Comparison of ENCODE assay signal across 8 cellular contexts in the genomic region with DNA sequence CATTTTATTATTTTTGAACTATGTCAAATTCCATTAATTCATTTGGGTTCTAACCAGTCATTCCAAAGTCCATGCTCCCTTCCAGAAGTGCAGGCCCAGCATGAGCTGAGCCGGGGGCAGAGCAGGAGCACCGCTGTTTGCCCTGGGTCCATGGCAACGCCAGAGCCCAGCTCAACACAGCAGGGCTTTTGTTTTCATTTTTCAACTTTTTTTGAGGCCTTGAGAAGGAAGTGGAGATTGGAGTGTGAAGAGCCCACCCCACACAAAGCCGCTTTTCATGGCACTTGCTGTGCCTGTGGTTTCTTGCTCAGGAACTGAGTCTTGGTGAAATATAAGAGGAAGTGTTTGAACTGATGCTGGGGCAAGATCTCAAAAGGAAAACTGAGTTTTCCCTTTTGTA. TPM values are rescaled to one million over a fixed set of nuclear protein-coding genes. Genes with fewer than 3 reads are reported as not detected.
DNase-seq lines count a peak whose midpoint lies in the region; ATAC-seq and TF ChIP-seq lines count a peak whose summit lies in the region.

No MANE protein-coding gene starts in this region.

- H4K8ac ChIP-seq in mesenchymal stem cell (ENCODE audit: low read length): no peak overlapping the region

- H3K14ac ChIP-seq in mesenchymal stem cell (ENCODE audit: low read length in 2 of 2): no peak overlapping the region

- H2BK5ac ChIP-seq in mesenchymal stem cell (ENCODE audit: low read depth, low read length, poor library complexity, severe bottlenecking): no peak overlapping the region

- H3K79me1 ChIP-seq in mesenchymal stem cell (replicated peaks; ENCODE audit: low read length, poor library complexity, severe bottlenecking): no peaks in the 10 kb centered on the region

- intact Hi-C loops in upper lobe of right lung (cut with DNase I): no loop called here

- H3K27me3 ChIP-seq in mesenchymal stem cell (ENCODE audit: control insufficient read depth in 1 of 2, insufficient read depth in 1 of 2, low read length in 2 of 2) (peaks cover 0 to 3% of the 10 kb centered on the region in 2 experiments), upper lobe of right lung (no peaks in the 10 kb centered on the region)

- no peak overlapping the region for H2AK5ac ChIP-seq in mesenchymal stem cell (ENCODE audit: low read length, severe bottlenecking)

- H2BK15ac ChIP-seq in mesenchymal stem cell (ENCODE audit: low read depth, poor library complexity, severe bottlenecking): no peak overlapping the region

- no peak overlapping the region for H3K23ac ChIP-seq in mesenchymal stem cell (ENCODE audit: low read length in 2 of 2)

- H3K4me1 ChIP-seq in mesenchymal stem cell (ENCODE audit: control insufficient read depth, insufficient read depth, low read depth, low read length) (peaks cover 8% of the 10 kb centered on the region), upper lobe of right lung (no peaks in the 10 kb centered on the region)

- H3K4me3 ChIP-seq in mesenchymal stem cell (ENCODE audit: insufficient read depth in 1 of 2, low read depth in 1 of 2, low read length in 2 of 2) (no peak overlapping the region), upper lobe of right lung (no peak overlapping the region)

- no peak overlapping the region for H2BK12ac ChIP-seq in mesenchymal stem cell (ENCODE audit: low read length in 2 of 2)

- no peak overlapping the region for H2BK120ac ChIP-seq in mesenchymal stem cell (ENCODE audit: low read depth, low read length)

- no peak overlapping the region for H4K91ac ChIP-seq in mesenchymal stem cell (ENCODE audit: low read length)

- no peak overlapping the region for H3K4ac ChIP-seq in mesenchymal stem cell (ENCODE audit: low read depth in 1 of 2, low read length in 2 of 2)

- ATAC-seq in upper lobe of right lung (peak; percentile 89), GM19351 (IDR thresholded peaks at IDR 0.05; ENCODE audit: unreplicated experiment) (no peak), HG03354 (IDR thresholded peaks at IDR 0.05; ENCODE audit: poor library complexity, severe bottlenecking, unreplicated experiment) (no peak)

- no peak for TF ChIP-seq CTCF in upper lobe of right lung (IDR thresholded peaks at IDR 0.05)

- H3K9me3 ChIP-seq in mesenchymal stem cell (ENCODE audit: control insufficient read depth, low read length): peaks cover 33% of the 10 kb centered on the region
- no peaks in the 10 kb centered on the region for H3K9me3 ChIP-seq in upper lobe of right lung

- H3K9ac ChIP-seq in mesenchymal stem cell (ENCODE audit: low read length): no peak overlapping the region

- no peak overlapping the region for H3K4me2 ChIP-seq in mesenchymal stem cell (ENCODE audit: low read length, poor library complexity, severe bottlenecking)

- no peaks in the 10 kb centered on the region for H3K36me3 ChIP-seq in mesenchymal stem cell (ENCODE audit: control insufficient read depth in 1 of 2, insufficient read depth in 2 of 2, low read depth in 1 of 2, low read length in 2 of 2)
- H3K36me3 ChIP-seq in upper lobe of right lung: no peaks in the 10 kb centered on the region

- H2AFZ ChIP-seq in mesenchymal stem cell (ENCODE audit: low read depth, low read length): no peak overlapping the region

- peak; percentile 17 for DNase-seq in stimulated activated CD4-positive, alpha-beta T cell treated with anti-CD3 and anti-CD28 coated beads, Interleukin-4, amount 100 ng/mL, for 24 hours
- no peak for DNase-seq in stimulated activated CD4-positive, alpha-beta T cell treated with anti-CD3 and anti-CD28 coated beads, Interleukin-1b, Interleukin-23, amount 100 ng/mL, for 48 hours
- DNase-seq in astrocyte of the hippocampus (ENCODE audit: low read depth, low spot score) (peak; percentile 78), mesenchymal stem cell (no peak), upper lobe of right lung (peak; percentile 65), NCI-H748 (lab: John Stamatoyannopoulos, UW; ENCODE audit: unreplicated experiment) (no peak)

- peak overlapping the region; percentile 60 for H3K27ac ChIP-seq in mesenchymal stem cell (ENCODE audit: low read length, poor library complexity, severe bottlenecking)
- peak overlapping the region; percentile 64 for H3K27ac ChIP-seq in upper lobe of right lung

- 86% methylated on average over 4 of the region's 4 CpGs for WGBS in mesenchymal stem cell

- no peak overlapping the region for H3K18ac ChIP-seq in mesenchymal stem cell (ENCODE audit: low read depth in 1 of 2, low read length in 2 of 2)

RNA-seq across cellular contexts. Expression of a gene that starts 13.2 kb away (rescaled TPM):
- polyA plus RNA-seq in mesenchymal stem cell (2013, experiment 1 of 2): 52.5 TPM
- polyA plus RNA-seq in mesenchymal stem cell (2013, experiment 2 of 2): 50.4 TPM
- 114 TPM for total RNA-seq in upper lobe of right lung

RNA-seq across cellular contexts. Expression of a gene that starts 17.3 kb away (rescaled TPM):
- polyA plus RNA-seq in mesenchymal stem cell (2013, experiment 1 of 2): not detected
- not detected for polyA plus RNA-seq in mesenchymal stem cell (2013, experiment 2 of 2)
- 4.5 TPM for total RNA-seq in upper lobe of right lung

Comparison
In these comparisons a context has a peak if more than half of its experiments do, and no peak if none do; other contexts are left out.
1. DNase-seq: peak in stimulated activated CD4-positive, alpha-beta T cell treated with anti-CD3 and anti-CD28 coated beads, Interleukin-4, amount 100 ng/mL, for 24 hours (single experiment), astrocyte of the hippocampus (single experiment) and upper lobe of right lung (single experiment); none in stimulated activated CD4-positive, alpha-beta T cell treated with anti-CD3 and anti-CD28 coated beads, Interleukin-1b, Interleukin-23, amount 100 ng/mL, for 48 hours (single experiment), mesenchymal stem cell (single experiment) and NCI-H748 (single experiment).